9 cellular contexts compared by ENCODE assay signal in the genomic region with DNA sequence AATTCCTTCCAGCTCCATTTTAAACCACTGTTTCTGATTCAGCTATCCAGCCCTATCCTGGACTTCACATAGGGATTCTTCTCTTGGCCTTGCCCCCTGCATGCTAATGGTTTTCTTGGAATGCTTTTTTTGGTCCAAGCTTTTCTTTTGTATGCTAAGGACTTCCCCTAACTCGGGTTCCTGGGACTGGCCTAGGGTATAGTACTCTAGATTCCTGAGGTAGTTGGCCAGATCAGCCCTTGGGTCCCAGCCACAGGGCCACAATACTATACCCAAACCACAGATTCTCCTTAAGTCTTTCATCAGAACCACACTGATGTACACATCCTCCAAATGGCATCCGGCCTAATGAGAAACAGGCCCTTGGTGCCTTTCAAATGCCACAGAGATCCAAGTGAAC. TPM values are rescaled to one million over a fixed set of nuclear protein-coding genes. Genes with fewer than 3 reads are reported as not detected.
A peak's percentile ranks its signal among the peaks of the same experiment; 100 is the strongest.
DNase-seq lines count a peak whose midpoint lies in the region; ATAC-seq and TF ChIP-seq lines count a peak whose summit lies in the region.
"Had no signal": no experiment of that assay in that cellular context is flagged by ENCODE, and none has a peak within 500 bp of the region (broad histone marks: within the 10 kb centered on the region; RNA-seq: fewer than 3 reads in every experiment).

No MANE protein-coding gene starts in this region.

- peaks cover 0 to 6% of the 10 kb centered on the region in 2 donors for H3K36me3 Mint-ChIP-seq in activated T-cell treated with anti-CD3 and anti-CD28 coated beads, Interleukin-2, amount 50 U/mL, for 72 hours (ENCODE audit: insufficient read depth in 2 of 2)
- H3K36me3 Mint-ChIP-seq: memory B cell had no signal

- no peaks in the 10 kb centered on the region for H3K27me3 ChIP-seq in SJSA1 (replicated peaks)
- no peaks in the 10 kb centered on the region for H3K27me3 ChIP-seq in thoracic aorta (replicated peaks; ENCODE audit: insufficient read depth)
- no peaks in the 10 kb centered on the region for H3K27me3 ChIP-seq in BE2C

- peaks cover 49% of the 10 kb centered on the region for H3K4me1 ChIP-seq in SJSA1 (replicated peaks)
- H3K4me1 ChIP-seq in thoracic aorta (ENCODE audit: control insufficient read depth in 1 of 2, low read depth in 2 of 2) = peaks cover 59 to 69% of the 10 kb centered on the region in 2 donors
- H3K4me1 ChIP-seq in BE2C = no peaks in the 10 kb centered on the region

- peak overlapping the region; percentile 45 for H3K27ac Mint-ChIP-seq in activated T-cell treated with anti-CD3 and anti-CD28 coated beads, Interleukin-2, amount 50 U/mL, for 72 hours
- H3K27ac Mint-ChIP-seq: memory B cell had no signal

- H3K9me3 ChIP-seq in SJSA1 (replicated peaks) = no peaks in the 10 kb centered on the region
- H3K9me3 ChIP-seq in thoracic aorta = no peaks in the 10 kb centered on the region
- no peaks in the 10 kb centered on the region for H3K9me3 ChIP-seq in BE2C

- H3K9me3 Mint-ChIP-seq in activated T-cell treated with anti-CD3 and anti-CD28 coated beads, Interleukin-2, amount 50 U/mL, for 72 hours = no peaks in the 10 kb centered on the region
- H3K9me3 Mint-ChIP-seq: memory B cell had no signal

- H3K27ac ChIP-seq in SJSA1 = no peak overlapping the region
- H3K27ac ChIP-seq in thoracic aorta = peak overlapping the region; percentile 82 to 100

- H3K36me3 ChIP-seq in SJSA1 (peaks cover 6% of the 10 kb centered on the region; the same call in 1 of the 2 replicates), thoracic aorta (no peaks in the 10 kb centered on the region), BE2C (no peaks in the 10 kb centered on the region)

- no peaks in the 10 kb centered on the region for H3K27me3 Mint-ChIP-seq in activated T-cell treated with anti-CD3 and anti-CD28 coated beads, Interleukin-2, amount 50 U/mL, for 72 hours (ENCODE audit: low read depth)
- H3K27me3 Mint-ChIP-seq: memory B cell had no signal

- H3K4me3 ChIP-seq in SJSA1 (no peak overlapping the region), fibroblast of pulmonary artery (replicated peaks; ENCODE audit: low read depth, low read length) (no peak overlapping the region), thoracic aorta (peak overlapping the region; percentile 0), BE2C (ENCODE audit: low read depth, low read length) (no peak overlapping the region)

- TF ChIP-seq CTCF in fibroblast of pulmonary artery (IDR thresholded peaks at IDR 0.05; ENCODE audit: low read length, missing control alignments) (no peak), thoracic aorta (IDR thresholded peaks at IDR 0.05) (no peak), BE2C (IDR thresholded peaks at IDR 0.05; ENCODE audit: low read depth, low read length) (no peak)

- H3K4me1 Mint-ChIP-seq in activated T-cell treated with anti-CD3 and anti-CD28 coated beads, Interleukin-2, amount 50 U/mL, for 72 hours (ENCODE audit: low read depth) = peaks cover 75% of the 10 kb centered on the region

- ATAC-seq in activated T-cell treated with anti-CD3 and anti-CD28 coated beads, Interleukin-2, amount 50 U/mL, for 72 hours (replicated peaks in 1 of 2) = no peak
- no peak for ATAC-seq in thoracic aorta (ENCODE audit: insufficient number of reproducible peaks, low FRiP score, low read depth)

- peak overlapping the region; percentile 48 to 72 for H3K4me3 Mint-ChIP-seq in activated T-cell treated with anti-CD3 and anti-CD28 coated beads, Interleukin-2, amount 50 U/mL, for 72 hours
- H3K4me3 Mint-ChIP-seq: memory B cell had no signal

- no peak for DNase-seq in activated T-cell treated with anti-CD3 and anti-CD28 coated beads, Interleukin-2, amount 50 U/mL, for 72 hours
- DNase-seq in activated T-cell treated with anti-CD3 and anti-CD28 coated beads for 4 hours (no peak), SJSA1 (ENCODE audit: low read depth in 1 of 2, low spot score in 2 of 2) (peak; percentile 74 to 77), fibroblast of pulmonary artery (ENCODE audit: low read depth) (peak; percentile 41), thoracic aorta (ENCODE audit: low spot score) (no peak), NCI-H146 treated with DMSO at 0.1 percent for 48 hours (lab: John Stamatoyannopoulos, UW; ENCODE audit: unreplicated experiment) (no peak), NAMALWA (ENCODE audit: low spot score) (no peak), BE2C (no peak)

RNA-seq across cellular contexts. Expression of a gene that starts 2.8 kb away (rescaled TPM):
- 10 to 100 TPM; 17.6 to 25.1 TPM for total RNA-seq in activated T-cell treated with anti-CD3 and anti-CD28 coated beads, Interleukin-2, amount 50 U/mL, for 72 hours
- total RNA-seq in SJSA1 (2014; rRNA removed; shearing (Covaris generic)) = 5.4 and 7.6 TPM in 2 replicates
- 10 to 100 TPM; 70.4 to 86.1 TPM for total RNA-seq in thoracic aorta
- polyA plus RNA-seq in BE2C (2012; ENCODE audit: insufficient read depth, insufficient read length, low read depth) = 0.52 TPM

RNA-seq across cellular contexts. Expression of a gene that starts 34.5 kb away (rescaled TPM):
- not detected for total RNA-seq in activated T-cell treated with anti-CD3 and anti-CD28 coated beads, Interleukin-2, amount 50 U/mL, for 72 hours
- total RNA-seq in SJSA1 (2014; rRNA removed; shearing (Covaris generic)) = not detected in 2 replicates
- not detected for total RNA-seq in thoracic aorta
- polyA plus RNA-seq in BE2C (2012; ENCODE audit: insufficient read depth, insufficient read length, low read depth) = not detected

RNA-seq across cellular contexts. Expression of a gene that starts 49.6 kb away (rescaled TPM):
- total RNA-seq in activated T-cell treated with anti-CD3 and anti-CD28 coated beads, Interleukin-2, amount 50 U/mL, for 72 hours = 10 to 100 TPM in 1 of 2 donors, 1 to 10 TPM in 1; 2.0 to 13.1 TPM
- total RNA-seq in SJSA1 (2014; rRNA removed; shearing (Covaris generic)) = not detected in 2 replicates
- 1 to 10 TPM; 2.2 to 4.9 TPM for total RNA-seq in thoracic aorta
- polyA plus RNA-seq in BE2C (2012; ENCODE audit: insufficient read depth, insufficient read length, low read depth) = not detected

Comparison
In these comparisons a context has a peak if more than half of its experiments do, and no peak if none do; other contexts are left out.
1. DNase-seq: peak in SJSA1 (2 of 2) and fibroblast of pulmonary artery (single experiment); none in activated T-cell treated with anti-CD3 and anti-CD28 coated beads, Interleukin-2, amount 50 U/mL, for 72 hours (0 of 2), activated T-cell treated with anti-CD3 and anti-CD28 coated beads for 4 hours (single experiment), thoracic aorta (single experiment), NCI-H146 treated with DMSO at 0.1 percent for 48 hours (single experiment), NAMALWA (single experiment) and BE2C (single experiment).